In genomic region chr13:32056316-32056715, GRCh38 we compare ENCODE assay signal across 24 cellular contexts. TPM values are rescaled to one million over a fixed set of nuclear protein-coding genes. Genes with fewer than 3 reads are reported as not detected.
DNase-seq lines count a peak whose midpoint lies in the region; ATAC-seq and TF ChIP-seq lines count a peak whose summit lies in the region.
"Had no signal": no experiment of that assay in that cellular context is flagged by ENCODE, and none has a peak within 500 bp of the region (broad histone marks: within the 10 kb centered on the region; RNA-seq: fewer than 3 reads in every experiment).

No MANE protein-coding gene starts in this region.

- DNase-seq in DMS153 treated with DMSO at 0.1 percent for 48 hours (lab: John Stamatoyannopoulos, UW; ENCODE audit: unreplicated experiment) (peak; percentile 98), NCI-H1417 (lab: John Stamatoyannopoulos, UW) (peak; percentile 53 to 92 (median 68)), NCI-H2196 treated with DMSO at 0.1 percent for 48 hours (lab: John Stamatoyannopoulos, UW; ENCODE audit: unreplicated experiment) (peak; percentile 51), PC-3 (peak; percentile 33), RWPE1 (ENCODE audit: low spot score) (no peak), AG08396 (ENCODE audit: low spot score) (no peak)
- DNase-seq: activated CD8-positive, alpha-beta memory T cell treated with anti-CD3 and anti-CD28 coated beads for 24 hours; activated naive CD4-positive, alpha-beta T cell treated with anti-CD3 and anti-CD28 coated beads, Interleukin-2, amount 50 U/mL, for 16 hours; activated T-cell treated with anti-CD3 and anti-CD28 coated beads, Interleukin-2, amount 50 U/mL, for 4 hours; aorta; caudate nucleus; CD4-positive, CD25-positive, alpha-beta regulatory T cell; DND-41; NCI-H1048; spleen; stimulated activated CD4-positive, alpha-beta T cell treated with anti-CD3 and anti-CD28 coated beads, Interleukin-4, amount 100 ng/mL, for 24 hours; stimulated activated naive CD8-positive, alpha-beta T cell treated with anti-CD3 and anti-CD28 coated beads, Interleukin-15, amount 100 ng/mL, for 72 hours; T1000; trophoblast cell had no signal

- H3K36me3 ChIP-seq in PC-3 (ENCODE audit: low read depth, low read length) = no peaks in the 10 kb centered on the region
- H3K36me3 ChIP-seq: spleen had no signal

- H3K27me3 ChIP-seq in PC-3 (ENCODE audit: low read length) = no peaks in the 10 kb centered on the region
- H3K27me3 ChIP-seq: spleen had no signal

- no peak overlapping the region for H2AFZ ChIP-seq in PC-3 (ENCODE audit: low read length)

- ATAC-seq in PC-3 (no peak), GM21447 (IDR thresholded peaks at IDR 0.05; ENCODE audit: unreplicated experiment) (no peak), HG03378 (IDR thresholded peaks at IDR 0.05; ENCODE audit: unreplicated experiment) (no peak)
- ATAC-seq: activated CD4-positive, CD25-positive, alpha-beta regulatory T cell treated with anti-CD3 and anti-CD28 coated beads, Interleukin-2, amount 50 U/mL, for 24 hours; activated T-cell treated with anti-CD3 and anti-CD28 coated beads, Interleukin-2, amount 50 U/mL, for 4 hours; stimulated activated naive CD8-positive, alpha-beta T cell treated with anti-CD3 and anti-CD28 coated beads, Interleukin-15, amount 100 ng/mL, for 72 hours had no signal

- intact Hi-C loops in PC-3 (cut with micrococcal nuclease) = no loop called here

- no peak overlapping the region for H3K4me3 ChIP-seq in PC-3 (ENCODE audit: low read length)
- H3K4me3 ChIP-seq: lung, spleen had no signal

- no peak for TF ChIP-seq CTCF in PC-3 (conservative IDR thresholded peaks at IDR 0.05; ENCODE audit: low read depth, low read length)
- TF ChIP-seq CTCF in RWPE1 (conservative IDR thresholded peaks at IDR 0.05; ENCODE audit: low read depth) = no peak

- BruUV-seq in PC-3 (replicated peaks; lab: Mats Ljungman, UMichigan) = no TSS peak

- H3K9me2 ChIP-seq in PC-3 (replicated peaks; ENCODE audit: low read length) = no peaks in the 10 kb centered on the region

- no peaks in the 10 kb centered on the region for H3K4me1 ChIP-seq in PC-3 (ENCODE audit: insufficient read depth, low read length)

- CTCF ChIA-PET in PC-3 (lab: Charles Lee) = no interaction called here
- CTCF ChIA-PET in RWPE1 (lab: Yijun Ruan, JAX) = no interaction called here

- no peaks in the 10 kb centered on the region for H3K79me2 ChIP-seq in PC-3 (ENCODE audit: low read length)

- H3K4me2 ChIP-seq in PC-3 (ENCODE audit: low read length) = no peak overlapping the region
- H3K4me2 ChIP-seq: KMS-11 had no signal

- no peaks in the 10 kb centered on the region for H3K9me3 ChIP-seq in PC-3 (ENCODE audit: low read length)
- H3K9me3 ChIP-seq: spleen had no signal

- no peak overlapping the region for H3K27ac ChIP-seq in PC-3 (ENCODE audit: low read length)
- H3K27ac ChIP-seq in RWPE1 = no peak overlapping the region
- H3K27ac ChIP-seq: KMS-11, spleen had no signal

- no peak overlapping the region for H3K9ac ChIP-seq in PC-3 (ENCODE audit: low read length)
- H3K9ac ChIP-seq: KMS-11 had no signal

- H4K20me1 ChIP-seq in PC-3 (ENCODE audit: low read length) = no peaks in the 10 kb centered on the region

- H3F3A ChIP-seq in PC-3 (ENCODE audit: low read length, unreplicated experiment) = no peaks in the 10 kb centered on the region

- POLR2A ChIA-PET in PC-3 (lab: Charles Lee; ENCODE audit: unreplicated experiment) = no interaction called here
- POLR2A ChIA-PET in RWPE1 (lab: Yijun Ruan, JAX; ENCODE audit: low non-redundant PET) = no interaction called here

RNA-seq across cellular contexts. Expression of gene FRY, which starts 24.7 kb away (rescaled TPM):
- total RNA-seq in PC-3 (2014; rRNA removed) = 0.29 and 1.3 TPM in 2 replicates

Comparison
In these comparisons a context has a peak if more than half of its experiments do, and no peak if none do; other contexts are left out.
1. DNase-seq: peak in DMS153 treated with DMSO at 0.1 percent for 48 hours (single experiment), NCI-H1417 (3 of 3), NCI-H2196 treated with DMSO at 0.1 percent for 48 hours (single experiment) and PC-3 (single experiment); none in RWPE1 (single experiment) and AG08396 (single experiment).